17 cellular contexts compared by ENCODE assay signal in genomic region chr21:36743446-36743845, GRCh38. TPM values are rescaled to one million over a fixed set of nuclear protein-coding genes. Genes with fewer than 3 reads are reported as not detected.
DNase-seq lines count a peak whose midpoint lies in the region; ATAC-seq and TF ChIP-seq lines count a peak whose summit lies in the region.
"Had no signal": no experiment of that assay in that cellular context is flagged by ENCODE, and none has a peak within 500 bp of the region (broad histone marks: within the 10 kb centered on the region; RNA-seq: fewer than 3 reads in every experiment).

No MANE protein-coding gene starts in this region.

- DNase-seq in neuronal stem cell (ENCODE audit: low spot score) (no peak), spleen (peak; percentile 20), NCI-H446 treated with DMSO at 0.1 percent for 48 hours (lab: John Stamatoyannopoulos, UW) (no peak), uterus (no peak)
- DNase-seq: C1 segment of cervical spinal cord; Calu3; CD4-positive, alpha-beta memory T cell; COR-L47; DMS53; DMS79 treated with DMSO at 0.1 percent for 48 hours; GF-D8 had no signal

- H3K9ac ChIP-seq in neuronal stem cell (ENCODE audit: low read depth, low read length, poor library complexity): no peak overlapping the region

- TF ChIP-seq CTCF in HEK293 (tag by site-specific recombination; IDR thresholded peaks at IDR 0.05): no peak
- no peak for TF ChIP-seq CTCF in VCaP (conservative IDR thresholded peaks at IDR 0.05)
- TF ChIP-seq CTCF in spleen (IDR thresholded peaks at IDR 0.05 in 8 of 11, conservative IDR thresholded peaks at IDR 0.05 in 3 of 11): no peak
- TF ChIP-seq CTCF in uterus (IDR thresholded peaks at IDR 0.05): no peak

- H3K23ac ChIP-seq in neuronal stem cell (ENCODE audit: low read depth, low read length, poor library complexity): no peak overlapping the region

- no peak overlapping the region for H2BK15ac ChIP-seq in neuronal stem cell (ENCODE audit: low read length)

- H3K79me1 ChIP-seq in neuronal stem cell (ENCODE audit: low read depth, low read length): peaks cover 3% of the 10 kb centered on the region

- peak overlapping the region; percentile 9 for H2AK5ac ChIP-seq in neuronal stem cell (ENCODE audit: low read depth, low read length)

- WGBS in neuronal stem cell (ENCODE audit: extremely low coverage in 2 of 2, insufficient read length in 2 of 2, insufficient replicate concordance in 1 of 2), 2 donors: no CpG with 5 or more reads among the region's 9 CpGs
- 87 to 91% (median 91%) methylated on average over 9 of the region's 9 CpGs for WGBS in spleen, 5 donors

- H3K14ac ChIP-seq in neuronal stem cell (ENCODE audit: low read length): no peak overlapping the region

- no peak for ATAC-seq in HG03045 (IDR thresholded peaks at IDR 0.05; ENCODE audit: unreplicated experiment)
- ATAC-seq: GM23338 had no signal

- no peak overlapping the region for H4K8ac ChIP-seq in neuronal stem cell (ENCODE audit: low read depth, low read length)

- H3K27me3 ChIP-seq in neuronal stem cell (ENCODE audit: control insufficient read depth in 3 of 3, insufficient read depth in 3 of 3, low read depth in 1 of 3, low read length in 3 of 3): no peaks in the 10 kb centered on the region
- peaks cover 0 to 56% (median 14%) of the 10 kb centered on the region in 7 donors for H3K27me3 ChIP-seq in spleen (replicated peaks in 1 of 7)
- H3K27me3 ChIP-seq in uterus: peaks cover 0 to 5% of the 10 kb centered on the region in 2 donors

- H3K9me3 ChIP-seq in HEK293 (ENCODE audit: control insufficient read depth, insufficient read depth, low read depth, low read length): no peaks in the 10 kb centered on the region
- peaks cover 0 to 4% of the 10 kb centered on the region in 2 donors for H3K9me3 ChIP-seq in neuronal stem cell (replicated peaks in 1 of 2; ENCODE audit: control insufficient read depth in 2 of 2, insufficient read depth in 1 of 2, low read depth in 1 of 2, low read length in 2 of 2)
- no peaks in the 10 kb centered on the region for H3K9me3 ChIP-seq in spleen
- no peaks in the 10 kb centered on the region for H3K9me3 ChIP-seq in uterus
- H3K9me3 ChIP-seq: HAP-1 had no signal

- no peak overlapping the region for H3K18ac ChIP-seq in neuronal stem cell (ENCODE audit: low read length)

- no peak overlapping the region for H2BK12ac ChIP-seq in neuronal stem cell (ENCODE audit: low read length)

- no peak overlapping the region for H3K27ac ChIP-seq in HEK293 (ENCODE audit: extremely low read depth, low read depth, low read length)
- H3K27ac ChIP-seq in VCaP: peak overlapping the region; percentile 49
- H3K27ac ChIP-seq in neuronal stem cell (replicated peaks; ENCODE audit: low read length): no peak overlapping the region
- no peak overlapping the region for H3K27ac ChIP-seq in spleen
- no peak overlapping the region for H3K27ac ChIP-seq in uterus

- no peak overlapping the region for H3K4ac ChIP-seq in neuronal stem cell (ENCODE audit: low read length)

- H4K91ac ChIP-seq in neuronal stem cell (ENCODE audit: low read depth, low read length, poor library complexity): no peak overlapping the region

- TF ChIP-seq POLR2A in spleen (IDR thresholded peaks at IDR 0.05) (no peak), uterus (IDR thresholded peaks at IDR 0.05) (no peak)

- POLR2A ChIA-PET in HEK293 (lab: Yijun Ruan, JAX): no interaction called here

- H3K4me2 ChIP-seq in neuronal stem cell (ENCODE audit: insufficient read depth, low read length, poor library complexity, severe bottlenecking): no peak overlapping the region
- H3K4me2 ChIP-seq: GM23338 had no signal

- H2BK5ac ChIP-seq in neuronal stem cell (ENCODE audit: low read length): no peak overlapping the region

- no peak overlapping the region for H2AFZ ChIP-seq in neuronal stem cell (ENCODE audit: low read length)
- H2AFZ ChIP-seq: GM23338 had no signal

- intact Hi-C loops in spleen (cut with DNase I; ENCODE audit: low total_unique reads): no loop called here
- intact Hi-C loops in uterus (cut with DNase I; ENCODE audit: low total_unique reads): no loop called here

- H3K36me3 ChIP-seq in HEK293 (ENCODE audit: control insufficient read depth in 2 of 2, insufficient read depth in 1 of 2, low read length in 2 of 2) (peaks cover 18 to 65% of the 10 kb centered on the region in 2 experiments), neuronal stem cell (replicated peaks in 1 of 2; ENCODE audit: control insufficient read depth in 2 of 2, insufficient read depth in 2 of 2, low read length in 2 of 2) (no peaks in the 10 kb centered on the region), spleen (no peaks in the 10 kb centered on the region), uterus (no peaks in the 10 kb centered on the region)
- H3K36me3 ChIP-seq: HAP-1 had no signal

- CTCF ChIA-PET in HEK293 (lab: Yijun Ruan, JAX): no interaction called here

- H3K4me1 ChIP-seq in HEK293 (ENCODE audit: control insufficient read depth, insufficient read depth, low read length) (no peaks in the 10 kb centered on the region), neuronal stem cell (ENCODE audit: control insufficient read depth in 2 of 2, insufficient read depth in 1 of 2, low read depth in 1 of 2, low read length in 2 of 2) (peaks cover 3 to 11% of the 10 kb centered on the region in 2 donors), spleen (peaks cover 3 to 24% (median 12%) of the 10 kb centered on the region in 6 donors), uterus (peaks cover 0 to 4% of the 10 kb centered on the region in 2 donors)

- H2BK120ac ChIP-seq in neuronal stem cell (ENCODE audit: low read depth, low read length): no peak overlapping the region

- H3K4me3 ChIP-seq in HEK293 (ENCODE audit: low read depth, low read length) (no peak overlapping the region), neuronal stem cell (ENCODE audit: low read length in 2 of 2) (no peak overlapping the region), spleen (no peak overlapping the region), uterus (no peak overlapping the region)
- H3K4me3 ChIP-seq: GM23338, HAP-1 had no signal

TF ChIP-seq in HEK293, 187 proteins besides CTCF, POLR2A, EP300 and RAD21:
- no peak for TF ChIP-seq EGR2 (tag by site-specific recombination; IDR thresholded peaks at IDR 0.05; ENCODE audit: low read depth)
- no peak for TF ChIP-seq PATZ1 (tag by site-specific recombination; IDR thresholded peaks at IDR 0.05)
- no peak for TF ChIP-seq ZNF16 (tag by site-specific recombination; IDR thresholded peaks at IDR 0.05; ENCODE audit: low read depth)
- TF ChIP-seq ZNF433 (tag by site-specific recombination; IDR thresholded peaks at IDR 0.05; ENCODE audit: low read depth): no peak
- no peak for TF ChIP-seq ZNF223 (tag by site-specific recombination; IDR thresholded peaks at IDR 0.05)
- TF ChIP-seq ZBTB1 (tag by site-specific recombination; IDR thresholded peaks at IDR 0.05): no peak
- TF ChIP-seq MYNN (tag by site-specific recombination; IDR thresholded peaks at IDR 0.05; ENCODE audit: borderline replicate concordance): no peak
- TF ChIP-seq ZIC2 (tag by site-specific recombination; IDR thresholded peaks at IDR 0.05): peak; percentile 12; the same call in 1 of the 2 replicates

RNA-seq across cellular contexts. Expression of gene SIM2, which starts 44.5 kb away (rescaled TPM):
- 0.06 TPM for polyA plus RNA-seq in neuronal stem cell (2013, experiment 1 of 2)
- 0.08 TPM for polyA plus RNA-seq in neuronal stem cell (2013, experiment 2 of 2)
- total RNA-seq in spleen (not detected), uterus (under 1 TPM in 2 of 4 donors, not detected in 2; 0.21 to 0.59 TPM)
- polyA plus RNA-seq in spleen: not detected
- total RNA-seq: CD4-positive, alpha-beta memory T cell had no signal
- polyA plus RNA-seq: BJ had no signal
